In the genomic region with DNA sequence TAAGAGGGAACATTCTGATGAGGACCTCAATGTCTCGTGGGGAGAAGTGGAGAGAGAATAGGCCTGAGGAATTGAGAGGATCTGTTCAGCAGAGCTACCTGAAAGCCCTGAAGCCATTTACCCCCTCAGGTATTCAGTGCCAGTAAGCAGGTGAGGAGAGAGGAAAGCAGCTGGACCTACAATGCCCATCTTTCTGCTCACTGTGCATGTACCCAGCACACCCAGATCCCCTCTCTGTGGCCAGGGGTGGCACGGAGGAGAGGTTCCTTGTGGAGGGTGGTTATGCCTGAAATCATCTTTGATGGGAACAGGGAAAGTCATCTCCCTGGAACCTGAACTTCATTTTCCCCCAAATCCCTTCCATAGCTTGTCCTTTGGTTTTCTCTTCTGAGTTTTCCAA, we compare ENCODE assay signal across 3 cellular contexts.
"Had no signal": no experiment of that assay in that cellular context is flagged by ENCODE, and none has a peak within 500 bp of the region (broad histone marks: within the 10 kb centered on the region; RNA-seq: fewer than 3 reads in every experiment).

No MANE protein-coding gene starts in this region.

- H3K4me3 ChIP-seq: GM12878 had no signal

- DNase-seq: GDM1, GF-D8 had no signal
